ENCODE assay signal across 1 cellular context in genomic region chr13:40562975-40563349, GRCh38.
TF ChIP-seq lines count a peak whose summit lies in the region.

No MANE protein-coding gene starts in this region.

TF ChIP-seq in GM23338, 12 proteins besides CTCF, POLR2A, EP300 and RAD21 (continued from another document):
- no peak for TF ChIP-seq ZNF462 (CRISPR knock-in tag; IDR thresholded peaks at IDR 0.05)
